ENCODE assay signal across 8 cellular contexts in the genomic region with DNA sequence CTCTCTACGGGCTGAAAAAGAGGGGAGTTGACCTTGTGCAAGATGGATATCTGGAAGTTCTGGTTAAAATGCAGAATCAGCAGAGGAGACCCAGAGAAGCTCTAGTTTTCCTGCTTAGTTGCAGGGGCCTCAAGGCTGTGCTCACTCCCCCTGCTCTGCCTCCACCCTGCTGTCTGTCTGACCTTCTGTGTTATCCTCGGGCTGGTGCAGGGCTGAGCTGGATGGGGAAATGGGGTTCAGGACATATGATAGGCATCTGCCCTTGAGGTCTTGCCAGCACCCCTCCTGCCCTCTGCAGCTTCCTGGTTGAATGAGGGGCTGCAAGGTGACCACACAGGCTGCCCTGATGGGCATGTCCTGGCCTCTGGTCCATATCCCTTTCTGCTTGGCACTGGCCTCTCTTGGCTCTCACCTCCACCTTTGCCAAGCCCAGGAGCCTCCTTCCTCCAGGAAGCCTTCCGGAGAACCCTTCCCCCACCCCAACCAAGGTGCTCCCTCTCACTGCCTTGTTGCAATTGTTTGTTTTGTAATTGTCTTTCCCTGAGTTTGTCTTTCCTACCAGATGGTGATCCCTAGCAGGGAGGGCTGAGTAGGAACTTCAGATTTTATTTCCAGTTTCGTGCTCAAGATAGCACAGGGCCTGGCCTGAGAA. TPM values are rescaled to one million over a fixed set of nuclear protein-coding genes. Genes with fewer than 3 reads are reported as not detected.
DNase-seq lines count a peak whose midpoint lies in the region; ATAC-seq and TF ChIP-seq lines count a peak whose summit lies in the region.

No MANE protein-coding gene starts in this region.

- H3K4me1 ChIP-seq in A673 (ENCODE audit: insufficient read depth, low read length, poor library complexity, severe bottlenecking) (peaks cover 9% of the 10 kb centered on the region), mucosa of stomach (ENCODE audit: control insufficient read depth, insufficient read depth, low read length) (peaks cover 27% of the 10 kb centered on the region)

- peak overlapping the region; percentile 78 for H3K27ac ChIP-seq in A673 (ENCODE audit: low read depth, low read length, poor library complexity, severe bottlenecking)
- peak overlapping the region; percentile 84 for H3K27ac ChIP-seq in caudate nucleus (ENCODE audit: low read depth, low read length)

- H3K4me3 ChIP-seq in A673 (ENCODE audit: low read depth, low read length, poor library complexity, severe bottlenecking): peak overlapping the region; percentile 60
- H3K4me3 ChIP-seq in mucosa of stomach (ENCODE audit: low read length): peak overlapping the region; percentile 66

- peak overlapping the region; percentile 85 for H3K9ac ChIP-seq in mucosa of stomach (ENCODE audit: low read length)

- CTCF ChIA-PET in A673 (lab: Charles Lee): interaction anchor here (0.5 to 0.7 kb wide), 2 partner anchors 8 to 18 kb away, joined by 3 to 4 read pairs; no protein-coding TSS in a partner anchor

- peak overlapping the region; percentile 87 to 98 (median 96) for H3K4me3 Mint-ChIP-seq in IgD-negative memory B cell

- BruUV-seq in A673 (replicated peaks; lab: Mats Ljungman, UMichigan): no TSS peak

- H3K36me3 Mint-ChIP-seq in IgD-negative memory B cell: no peaks in the 10 kb centered on the region

- H3K9me3 ChIP-seq in A673 (ENCODE audit: low read depth, low read length, poor library complexity, severe bottlenecking) (no peaks in the 10 kb centered on the region), mucosa of stomach (ENCODE audit: control insufficient read depth, low read length) (no peaks in the 10 kb centered on the region)

- DNase-seq in A673 (ENCODE audit: low spot score) (no peak), caudate nucleus (lab: John Stamatoyannopoulos, UW) (peak in 2 of 61 donors; percentile 6 to 12), HuH-7.5 (ENCODE audit: low spot score) (no peak), kidney tubule cell (ENCODE audit: low spot score) (no peak)

- H3K36me3 ChIP-seq in A673 (ENCODE audit: insufficient read depth, low read length, poor library complexity, severe bottlenecking) (peaks cover 5% of the 10 kb centered on the region), mucosa of stomach (ENCODE audit: control insufficient read depth, insufficient read depth, low read length) (no peaks in the 10 kb centered on the region)

- H3K27ac Mint-ChIP-seq in IgD-negative memory B cell: peak overlapping the region; percentile 91 to 94 (median 94)

- peaks cover 49 to 62% (median 51%) of the 10 kb centered on the region in 3 donors for H3K4me1 Mint-ChIP-seq in IgD-negative memory B cell

- no peak for ATAC-seq in GM21786 (IDR thresholded peaks at IDR 0.05; ENCODE audit: unreplicated experiment)
- ATAC-seq in HG03460 (IDR thresholded peaks at IDR 0.05; ENCODE audit: unreplicated experiment): no peak

- intact Hi-C loops in A673 (cut with micrococcal nuclease; ENCODE audit: unreplicated experiment): no loop called here

- H3K27me3 Mint-ChIP-seq in IgD-negative memory B cell: no peaks in the 10 kb centered on the region

- no peak for TF ChIP-seq CTCF in A673 (conservative IDR thresholded peaks at IDR 0.05; ENCODE audit: low read depth, low read length)

- POLR2A ChIA-PET in A673 (lab: Charles Lee; ENCODE audit: low non-redundant PET): no interaction called here

- H3K27me3 ChIP-seq in A673 (replicated peaks; ENCODE audit: insufficient read depth, low read depth, low read length, poor library complexity): no peaks in the 10 kb centered on the region
- no peaks in the 10 kb centered on the region for H3K27me3 ChIP-seq in mucosa of stomach (ENCODE audit: control insufficient read depth, insufficient read depth, low read length)

- no peaks in the 10 kb centered on the region for H3K9me3 Mint-ChIP-seq in IgD-negative memory B cell

RNA-seq across cellular contexts. Expression of gene TMEM268, which starts 1.3 kb away (rescaled TPM):
- 20.1 and 21.4 TPM in 2 replicates for total RNA-seq in A673 (2021)
- polyA plus RNA-seq in IgD-negative memory B cell: 15.9 TPM

RNA-seq across cellular contexts. Expression of gene ATP6V1G1, which starts 24.8 kb away (rescaled TPM):
- total RNA-seq in A673 (2021): 122 and 132 TPM in 2 replicates
- polyA plus RNA-seq in IgD-negative memory B cell: 361 TPM

RNA-seq across cellular contexts. Expression of gene TEX53, which starts 45.2 kb away (rescaled TPM):
- total RNA-seq in A673 (2021): not detected in 2 replicates
- not detected for polyA plus RNA-seq in IgD-negative memory B cell
